31 cellular contexts compared by ENCODE assay signal in the genomic region with DNA sequence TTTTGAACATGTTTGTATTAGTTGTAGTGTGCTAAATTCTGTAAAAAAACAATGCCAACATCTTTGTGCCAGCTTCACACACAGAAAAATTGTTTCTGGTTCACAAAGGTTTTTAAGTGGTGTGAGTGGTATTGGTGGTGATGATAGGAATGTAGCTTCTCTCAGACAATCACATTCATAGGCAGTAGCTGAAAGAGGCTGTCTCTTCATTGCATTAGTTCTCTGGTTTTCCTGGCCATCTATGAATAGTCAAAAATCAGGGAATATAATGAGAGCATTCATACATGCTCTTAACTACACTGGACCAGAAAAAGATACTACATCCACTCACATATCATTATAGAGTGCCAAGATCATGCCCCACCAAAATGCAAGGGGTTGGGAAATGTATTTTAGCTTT.
DNase-seq lines count a peak whose midpoint lies in the region; TF ChIP-seq lines count a peak whose summit lies in the region.
"Had no signal": no experiment of that assay in that cellular context is flagged by ENCODE, and none has a peak within 500 bp of the region (broad histone marks: within the 10 kb centered on the region; RNA-seq: fewer than 3 reads in every experiment).

No MANE protein-coding gene starts in this region.

- H3K27ac ChIP-seq in osteoblast (ENCODE audit: low read depth, low read length): no peak overlapping the region
- H3K27ac ChIP-seq: 22Rv1; A549; BLaER1; BLaER1 treated with 17β-estradiol and CSF1 and Interleukin-3, amounts not matched to agents 10 nM and 100 nM; C4-2B had no signal

- DNase-seq in COLO829 (ENCODE audit: low spot score) (peak; percentile 62), SK-MEL-5 (ENCODE audit: low read depth, low spot score) (peak; percentile 56), foreskin melanocyte (peak; percentile 84), Ammon's horn (ENCODE audit: low spot score) (no peak), osteoblast (ENCODE audit: insufficient read length, low spot score, missing footprints) (no peak)
- DNase-seq in stimulated activated CD4-positive, alpha-beta T cell treated with anti-CD3 and anti-CD28 coated beads, Interleukin-4, amount 100 ng/mL, for 4 hours: no peak
- DNase-seq: 8988T; ACHN; AML-193; BE2C; C1 segment of cervical spinal cord; Caco-2; Calu3; CD4-positive, alpha-beta memory T cell; CD4-positive, alpha-beta T cell; CD4-positive, CD25-positive, alpha-beta regulatory T cell; CD8-positive, alpha-beta memory T cell; CD8-positive, alpha-beta T cell; COR-L47; DMS 273 treated with DMSO at 0.1 percent for 48 hours; DMS153; DMS53; DMS79; DMS79 treated with DMSO at 0.1 percent for 48 hours; DND-41; EL had no signal

- H3K4me2 ChIP-seq in osteoblast (ENCODE audit: insufficient read depth, low read length): no peak overlapping the region
- H3K4me2 ChIP-seq: A549; BLaER1; BLaER1 treated with 17β-estradiol and CSF1 and Interleukin-3, amounts not matched to agents 10 nM and 100 nM had no signal

- no peaks in the 10 kb centered on the region for H3K79me2 ChIP-seq in osteoblast (ENCODE audit: insufficient read depth, low read length)

- H4K20me1 ChIP-seq in osteoblast (ENCODE audit: insufficient read depth, low read length): no peaks in the 10 kb centered on the region
- H4K20me1 ChIP-seq: BLaER1; BLaER1 treated with 17β-estradiol and CSF1 and Interleukin-3, amounts not matched to agents 10 nM and 100 nM had no signal

- no peak overlapping the region for H2AFZ ChIP-seq in osteoblast (ENCODE audit: low read length)

- no peaks in the 10 kb centered on the region for H3K4me1 ChIP-seq in osteoblast (ENCODE audit: insufficient read depth, low read length)
- H3K4me1 ChIP-seq: A549, BE2C, Caco-2 had no signal

- no peaks in the 10 kb centered on the region for H3K27me3 ChIP-seq in osteoblast (ENCODE audit: insufficient read depth, low read length)
- H3K27me3 ChIP-seq: BE2C; BLaER1; BLaER1 treated with 17β-estradiol and CSF1 and Interleukin-3, amounts not matched to agents 10 nM and 100 nM had no signal

- H3K36me3 ChIP-seq in osteoblast (ENCODE audit: insufficient read depth, low read length): no peaks in the 10 kb centered on the region
- H3K36me3 ChIP-seq: BE2C; BLaER1; BLaER1 treated with 17β-estradiol and CSF1 and Interleukin-3, amounts not matched to agents 10 nM and 100 nM had no signal

- H3K9me3 ChIP-seq in osteoblast (ENCODE audit: low read depth, low read length): no peaks in the 10 kb centered on the region
- H3K9me3 ChIP-seq: A549; BE2C; BLaER1; BLaER1 treated with 17β-estradiol and CSF1 and Interleukin-3, amounts not matched to agents 10 nM and 100 nM; Caco-2 had no signal

- H3K4me3 ChIP-seq in osteoblast (ENCODE audit: insufficient read depth, low read length): no peak overlapping the region
- H3K4me3 ChIP-seq: A549; BLaER1; BLaER1 treated with 17β-estradiol and CSF1 and Interleukin-3, amounts not matched to agents 10 nM and 100 nM had no signal

- no peak for TF ChIP-seq CTCF in osteoblast (IDR thresholded peaks at IDR 0.05; ENCODE audit: extremely low read depth, low read depth, low read length)

- in situ Hi-C loops in SK-MEL-5 (cut with HindIII; ENCODE audit: low pct_unique_long_range_greater_than_20kb, low sequenced_read_pairs): no loop called here

Comparison
In these comparisons a context has a peak if more than half of its experiments do, and no peak if none do; other contexts are left out.
1. DNase-seq: peak in COLO829 (single experiment), SK-MEL-5 (single experiment) and foreskin melanocyte (single experiment); none in Ammon's horn (single experiment), stimulated activated CD4-positive, alpha-beta T cell treated with anti-CD3 and anti-CD28 coated beads, Interleukin-4, amount 100 ng/mL, for 4 hours (0 of 2) and osteoblast (single experiment).